Comparison of ENCODE assay signal across 8 cellular contexts in genomic region chr1:37931493-37932158, GRCh38. TPM values are rescaled to one million over a fixed set of nuclear protein-coding genes. Genes with fewer than 3 reads are reported as not detected.
DNase-seq lines count a peak whose midpoint lies in the region; ATAC-seq, FAIRE-seq and TF ChIP-seq lines count a peak whose summit lies in the region.

No MANE protein-coding gene starts in this region.

- POLR2A ChIA-PET in naive thymus-derived CD4-positive, alpha-beta T cell (lab: Charles Lee), result interaction anchor here (0.8 to 1.2 kb wide), 3 partner anchors 8 to 124 kb away, joined by 3 to 4 read pairs (median 3); partner anchors contain the start of genes C1orf122, SF3A3 and YRDC

- no peaks in the 10 kb centered on the region for H3K9me2 ChIP-seq in GM23338 (ENCODE audit: insufficient read depth)

- peak; percentile 99 for ATAC-seq in GM23338
- peak; percentile 100 for ATAC-seq in naive thymus-derived CD4-positive, alpha-beta T cell
- peak; percentile 96 for ATAC-seq in stimulated activated effector memory CD8-positive, alpha-beta T cell treated with anti-CD3 and anti-CD28 coated beads, Interleukin-12 subunit alpha, Interleukin-12 subunit beta, amount 100 ng/mL, for 72 hours

- peaks cover 5% of the 10 kb centered on the region; the same call in 1 of the 2 replicates for H3K4me1 ChIP-seq in GM23338 (ENCODE audit: insufficient read depth)
- H3K4me1 ChIP-seq in naive thymus-derived CD4-positive, alpha-beta T cell (ENCODE audit: control insufficient read depth in 2 of 2, insufficient read depth in 2 of 2, low read length in 2 of 2), result peaks cover 15 to 17% of the 10 kb centered on the region in 2 donors

- H3K36me3 ChIP-seq in GM23338 (ENCODE audit: insufficient read depth), result no peaks in the 10 kb centered on the region
- peaks cover 0 to 4% (median 0%) of the 10 kb centered on the region in 3 experiments for H3K36me3 ChIP-seq in naive thymus-derived CD4-positive, alpha-beta T cell (ENCODE audit: control insufficient read depth in 2 of 3, insufficient read depth in 3 of 3, low read length in 3 of 3)

- H3K9me3 ChIP-seq in naive thymus-derived CD4-positive, alpha-beta T cell (ENCODE audit: control insufficient read depth in 2 of 3, low read length in 3 of 3), result no peaks in the 10 kb centered on the region

- peak overlapping the region; percentile 88 for H3K4me3 ChIP-seq in GM23338
- peak overlapping the region; percentile 67 for H3K4me3 ChIP-seq in naive thymus-derived CD4-positive, alpha-beta T cell (ENCODE audit: low read length)

- H3K4me3 Mint-ChIP-seq in GM23338, result peak overlapping the region; percentile 84
- H3K4me3 Mint-ChIP-seq in naive thymus-derived CD4-positive, alpha-beta T cell, result peak overlapping the region; percentile 89 to 99 (median 98)
- H3K4me3 Mint-ChIP-seq in stimulated activated effector memory CD8-positive, alpha-beta T cell treated with anti-CD3 and anti-CD28 coated beads, Interleukin-12 subunit alpha, Interleukin-12 subunit beta, amount 100 ng/mL, for 72 hours, result peak overlapping the region; percentile 94

- no peaks in the 10 kb centered on the region for H4K20me1 ChIP-seq in GM23338 (replicated peaks; ENCODE audit: insufficient read depth)

- TF ChIP-seq CTCF in GM23338 (conservative IDR thresholded peaks at IDR 0.05; ENCODE audit: low read depth in 2 of 2), result no peak

- peak overlapping the region; percentile 92 for H3K4me2 ChIP-seq in GM23338

- no peaks in the 10 kb centered on the region for H3K9me3 Mint-ChIP-seq in GM23338
- H3K9me3 Mint-ChIP-seq in naive thymus-derived CD4-positive, alpha-beta T cell, result peaks cover 0 to 2% (median 0%) of the 10 kb centered on the region in 11 donors
- no peaks in the 10 kb centered on the region for H3K9me3 Mint-ChIP-seq in stimulated activated effector memory CD8-positive, alpha-beta T cell treated with anti-CD3 and anti-CD28 coated beads, Interleukin-12 subunit alpha, Interleukin-12 subunit beta, amount 100 ng/mL, for 72 hours

- peak; percentile 95 for DNase-seq in EH (ENCODE audit: low read depth)
- DNase-seq in GM23338 (ENCODE audit: low spot score), result peak; percentile 99
- peak; percentile 97 to 98 for DNase-seq in Kasumi-1 (lab: John Stamatoyannopoulos, UW)
- peak; percentile 87 for DNase-seq in RCC 7860 (ENCODE audit: low spot score)
- peak; percentile 94 for DNase-seq in activated T-helper 1 cell treated with Interleukin-2 at 50 U/mL for 16 hours (ENCODE audit: low read depth)
- DNase-seq in fibroblast of gingiva (ENCODE audit: low read depth), result peak; percentile 86
- DNase-seq in naive thymus-derived CD4-positive, alpha-beta T cell, result peak; percentile 92 to 97 (median 96)
- peak; percentile 85 to 97 for DNase-seq in stimulated activated effector memory CD8-positive, alpha-beta T cell treated with anti-CD3 and anti-CD28 coated beads, Interleukin-12 subunit alpha, Interleukin-12 subunit beta, amount 100 ng/mL, for 72 hours (ENCODE audit: low spot score in 2 of 2)

- peaks cover 36% of the 10 kb centered on the region for H3K79me2 ChIP-seq in GM23338 (replicated peaks; ENCODE audit: insufficient read depth)

- H3K36me3 Mint-ChIP-seq in GM23338 (ENCODE audit: low read depth), result peaks cover 15% of the 10 kb centered on the region
- peaks cover 0 to 11% (median 4%) of the 10 kb centered on the region in 5 donors for H3K36me3 Mint-ChIP-seq in naive thymus-derived CD4-positive, alpha-beta T cell
- H3K36me3 Mint-ChIP-seq in stimulated activated effector memory CD8-positive, alpha-beta T cell treated with anti-CD3 and anti-CD28 coated beads, Interleukin-12 subunit alpha, Interleukin-12 subunit beta, amount 100 ng/mL, for 72 hours, result peaks cover 62% of the 10 kb centered on the region

- CTCF ChIA-PET in naive thymus-derived CD4-positive, alpha-beta T cell (lab: Charles Lee), result interaction anchor here (1.2 to 1.7 kb wide), 2 partner anchors 58 to 72 kb away, joined by 5 to 14 read pairs; partner anchors contain the start of gene SF3A3

- peaks cover 5% of the 10 kb centered on the region; the same call in 1 of the 3 replicates for H3K4me1 Mint-ChIP-seq in GM23338
- H3K4me1 Mint-ChIP-seq in naive thymus-derived CD4-positive, alpha-beta T cell, result peaks cover 21 to 51% (median 38%) of the 10 kb centered on the region in 7 donors
- peaks cover 43% of the 10 kb centered on the region for H3K4me1 Mint-ChIP-seq in stimulated activated effector memory CD8-positive, alpha-beta T cell treated with anti-CD3 and anti-CD28 coated beads, Interleukin-12 subunit alpha, Interleukin-12 subunit beta, amount 100 ng/mL, for 72 hours

- H3K27me3 ChIP-seq in GM23338 (ENCODE audit: insufficient read depth), result no peaks in the 10 kb centered on the region
- no peaks in the 10 kb centered on the region for H3K27me3 ChIP-seq in naive thymus-derived CD4-positive, alpha-beta T cell (ENCODE audit: control insufficient read depth in 2 of 2, insufficient read depth in 2 of 2, low read length in 2 of 2)

- peak overlapping the region; percentile 75; the same call in 1 of the 2 replicates for H2AFZ ChIP-seq in GM23338

- peak overlapping the region; percentile 42 for H3K27ac Mint-ChIP-seq in GM23338
- H3K27ac Mint-ChIP-seq in naive thymus-derived CD4-positive, alpha-beta T cell, result peak overlapping the region; percentile 67 to 94 (median 83)
- peak overlapping the region; percentile 75 for H3K27ac Mint-ChIP-seq in stimulated activated effector memory CD8-positive, alpha-beta T cell treated with anti-CD3 and anti-CD28 coated beads, Interleukin-12 subunit alpha, Interleukin-12 subunit beta, amount 100 ng/mL, for 72 hours

- H3K27ac ChIP-seq in GM23338 (ENCODE audit: low read depth), result peak overlapping the region; percentile 90
- peak overlapping the region; percentile 79 for H3K27ac ChIP-seq in naive thymus-derived CD4-positive, alpha-beta T cell (ENCODE audit: low read depth, low read length)

- H3K27me3 Mint-ChIP-seq in GM23338 (ENCODE audit: insufficient read depth, low read depth, poor library complexity), result peaks cover 11% of the 10 kb centered on the region
- H3K27me3 Mint-ChIP-seq in naive thymus-derived CD4-positive, alpha-beta T cell, result peaks cover 0 to 3% (median 0%) of the 10 kb centered on the region in 5 donors

- FAIRE-seq in RCC 7860 (lab: Jason Lieb, UNC), result peak; percentile 88

- H3F3A ChIP-seq in GM23338 (replicated peaks; ENCODE audit: low read depth), result peaks cover 9% of the 10 kb centered on the region; the same call in 1 of the 2 replicates

- intact Hi-C loops in naive thymus-derived CD4-positive, alpha-beta T cell (cut with micrococcal nuclease), result loop anchor here (1.0 to 5.0 kb wide), 11 partner anchors 15 to 927 kb away; partner anchors contain the start of genes CDCA8 (in 2 of the 2), INPP5B (in 2 of the 2), MTF1 (in 2 of the 2) and UTP11 (in 2 of the 2)

TF ChIP-seq in GM23338, 12 proteins besides CTCF, POLR2A, EP300 and RAD21:
- TF ChIP-seq NANOG (IDR thresholded peaks at IDR 0.05; ENCODE audit: borderline replicate concordance) (no peak), ETS1 (IDR thresholded peaks at IDR 0.05) (no peak), ZNF331 (CRISPR knock-in tag; IDR thresholded peaks at IDR 0.05; ENCODE audit: low read depth) (no peak), EZH2 (IDR thresholded peaks at IDR 0.05; ENCODE audit: low read depth, unreplicated experiment) (no peak), CREB1 (CRISPR knock-in tag; IDR thresholded peaks at IDR 0.05; ENCODE audit: low read depth) (peak; percentile 35; the same call in 1 of the 2 replicates), POLR2AphosphoS5 (IDR thresholded peaks at IDR 0.05; ENCODE audit: low read depth) (peak; percentile 66)

RNA-seq across cellular contexts. Expression of gene INPP5B, which starts 15.2 kb away (rescaled TPM):
- 19.8 and 29.1 TPM in 2 replicates for total RNA-seq in GM23338 (2014; rRNA removed; shearing (Covaris generic))
- 5.2 and 6.9 TPM in 2 replicates for polyA plus RNA-seq in GM23338 (2016; fragmentation: Nextera tagmentation; extraction: Ambion mirVana)
- 10 to 100 TPM; 23.3 to 35.7 (median 30.6) TPM for total RNA-seq in naive thymus-derived CD4-positive, alpha-beta T cell
- polyA plus RNA-seq in naive thymus-derived CD4-positive, alpha-beta T cell, result 10 to 100 TPM; 14.1 to 23.9 TPM

RNA-seq across cellular contexts. Expression of gene SF3A3, which starts 58.2 kb away (rescaled TPM):
- total RNA-seq in GM23338 (2014; rRNA removed; shearing (Covaris generic)), result 144 and 167 TPM in 2 replicates
- 53.9 and 65.5 TPM in 2 replicates for polyA plus RNA-seq in GM23338 (2016; fragmentation: Nextera tagmentation; extraction: Ambion mirVana)
- 10 to 100 TPM; 43.2 to 90.4 (median 77.6) TPM for total RNA-seq in naive thymus-derived CD4-positive, alpha-beta T cell
- polyA plus RNA-seq in naive thymus-derived CD4-positive, alpha-beta T cell, result 100 to 1,000 TPM; 116 to 118 TPM

Comparison
In these comparisons a context has a peak if more than half of its experiments do, and no peak if none do; other contexts are left out.
1. Peak in every context shown above with its lines: DNase-seq, ATAC-seq, H3K4me3 ChIP-seq and H3K27ac ChIP-seq.